Comparison of ENCODE assay signal across 9 cellular contexts in the genomic region with DNA sequence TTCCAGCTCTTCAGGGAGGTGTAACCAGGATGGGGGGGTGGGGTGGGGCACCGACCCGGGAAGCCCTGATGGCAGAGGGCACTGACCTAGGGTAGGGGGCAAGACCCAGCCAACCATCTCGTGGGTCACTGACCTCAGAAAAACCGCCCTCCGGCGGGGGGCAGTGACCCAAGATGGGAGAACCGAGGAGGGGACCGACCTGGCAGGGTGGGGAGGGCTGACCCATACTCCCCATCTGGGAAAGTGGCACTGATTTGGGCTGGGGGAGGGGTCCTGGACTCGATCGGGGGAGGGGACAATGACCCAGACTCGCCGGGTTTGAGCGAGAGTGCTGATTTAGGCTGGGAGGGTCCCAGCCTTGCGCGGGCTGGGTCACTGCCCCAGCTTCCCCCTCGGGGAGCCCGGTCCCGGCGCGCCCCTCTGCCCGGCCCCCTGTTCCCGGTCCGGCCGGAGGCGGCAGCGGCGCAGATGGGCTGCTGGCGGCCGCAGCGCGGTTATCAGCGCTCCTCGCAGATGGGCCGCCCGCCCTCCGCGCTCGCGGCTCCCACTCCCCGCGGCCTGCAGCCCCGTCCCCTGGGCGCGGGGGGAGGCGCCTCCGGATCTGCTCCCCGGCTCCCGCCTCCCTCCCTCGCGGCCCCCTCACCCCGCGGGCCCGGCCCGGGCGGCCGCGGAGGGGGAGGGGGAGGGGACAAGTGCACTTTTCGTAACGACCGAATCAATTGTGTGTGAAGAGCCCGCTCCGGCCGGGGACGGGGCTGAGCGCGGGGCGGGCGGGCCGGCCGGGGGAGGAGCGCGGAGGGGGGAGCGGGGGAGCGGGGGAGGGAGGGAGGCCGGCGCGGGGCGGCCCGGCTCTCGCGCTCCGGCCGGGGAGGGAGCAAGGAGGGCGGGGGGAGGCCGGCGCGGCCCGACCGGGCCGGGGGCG. TPM values are rescaled to one million over a fixed set of nuclear protein-coding genes. Genes with fewer than 3 reads are reported as not detected.
DNase-seq lines count a peak whose midpoint lies in the region; ATAC-seq and TF ChIP-seq lines count a peak whose summit lies in the region.
"Had no signal": no experiment of that assay in that cellular context is flagged by ENCODE, and none has a peak within 500 bp of the region (broad histone marks: within the 10 kb centered on the region; RNA-seq: fewer than 3 reads in every experiment).

No MANE protein-coding gene starts in this region.

- CTCF ChIA-PET in mammary epithelial cell (lab: Charles Lee; ENCODE audit: low non-redundant PET), result no interaction called here

- H3K9me3 ChIP-seq in mammary epithelial cell (replicated peaks; ENCODE audit: insufficient read depth, low read length), result no peaks in the 10 kb centered on the region
- no peaks in the 10 kb centered on the region for H3K9me3 ChIP-seq in liver (ENCODE audit: control insufficient read depth in 4 of 4, low read length in 3 of 4)
- H3K9me3 ChIP-seq in thyroid gland, result no peaks in the 10 kb centered on the region

- H4K20me1 ChIP-seq in mammary epithelial cell (ENCODE audit: insufficient read depth, low read length), result no peaks in the 10 kb centered on the region

- TF ChIP-seq POLR2A in thyroid gland (IDR thresholded peaks at IDR 0.05), result no peak

- no peak overlapping the region for H3K9ac ChIP-seq in mammary epithelial cell (ENCODE audit: insufficient read depth, low read length)
- H3K9ac ChIP-seq in liver (ENCODE audit: low read depth in 1 of 2, low read length in 2 of 2), result no peak overlapping the region

- H3K27ac ChIP-seq in mammary epithelial cell (ENCODE audit: insufficient read depth, low read depth, low read length) (no peak overlapping the region), liver (ENCODE audit: low read depth in 1 of 2, low read length in 2 of 2) (peak overlapping the region in 1 of 2 donors; percentile 7), thyroid gland (no peak overlapping the region)
- H3K27ac ChIP-seq: 22Rv1 had no signal

- no TSS peak for BruUV-seq in mammary epithelial cell (replicated peaks; lab: Mats Ljungman, UMichigan)

- H3K27me3 ChIP-seq in mammary epithelial cell (ENCODE audit: insufficient read depth, low read length), result no peaks in the 10 kb centered on the region
- peaks cover 0 to 8% (median 3%) of the 10 kb centered on the region in 4 donors for H3K27me3 ChIP-seq in liver (ENCODE audit: control insufficient read depth in 4 of 4, insufficient read depth in 4 of 4, low read length in 3 of 4)
- no peaks in the 10 kb centered on the region for H3K27me3 ChIP-seq in thyroid gland

- DNase-seq in DMS 273 (lab: John Stamatoyannopoulos, UW; ENCODE audit: unreplicated experiment), result peak; percentile 83
- DNase-seq in DMS 273 treated with DMSO at 0.1 percent for 48 hours (lab: John Stamatoyannopoulos, UW), result no peak
- peak; percentile 59 for DNase-seq in RPMI8226
- no peak for DNase-seq in mammary epithelial cell
- peak; percentile 25 to 35 for DNase-seq in thyroid gland
- DNase-seq in COLO829 (ENCODE audit: low spot score), result no peak

- H3K4me1 ChIP-seq in mammary epithelial cell (ENCODE audit: insufficient read depth, low read length) (peaks cover 3% of the 10 kb centered on the region), liver (ENCODE audit: control insufficient read depth in 4 of 4, insufficient read depth in 4 of 4, low read length in 3 of 4) (peaks cover 3 to 15% (median 12%) of the 10 kb centered on the region in 4 donors), thyroid gland (peaks cover 0 to 14% of the 10 kb centered on the region in 2 donors)

- no peak for TF ChIP-seq CTCF in mammary epithelial cell (conservative IDR thresholded peaks at IDR 0.05 in 1 of 2, IDR thresholded peaks at IDR 0.05 in 1 of 2; ENCODE audit: extremely low read depth in 1 of 2, insufficient read depth in 1 of 2, low read depth in 1 of 2, low read length in 2 of 2)
- TF ChIP-seq CTCF in liver (IDR thresholded peaks at IDR 0.05; ENCODE audit: low read depth, low read length, missing input control), result no peak
- no peak for TF ChIP-seq CTCF in thyroid gland (IDR thresholded peaks at IDR 0.05)

- no peak for TF ChIP-seq RAD21 in liver (IDR thresholded peaks at IDR 0.05)

- in situ Hi-C loops in mammary epithelial cell (cut with MboI; ENCODE audit: low sequenced_read_pairs in 2 of 2), result no loop called here

- dilution Hi-C loops in mammary epithelial cell (cut with HindIII; ENCODE audit: low sequenced_read_pairs), result loop anchor here (5.0 kb wide), 1 partner anchor 39 kb away; no protein-coding TSS in a partner anchor

- H3K4me3 ChIP-seq in mammary epithelial cell (replicated peaks in 1 of 3; ENCODE audit: insufficient read depth in 1 of 3, low read depth in 2 of 3, low read length in 3 of 3) (peak overlapping the region in 2 of 3 experiments; percentile 20 to 55), liver (ENCODE audit: low read depth in 1 of 3, low read length in 3 of 3) (peak overlapping the region in 1 of 3 donors; percentile 75), thyroid gland (replicated peaks in 1 of 3) (peak overlapping the region in 1 of 3 donors; percentile 60)

- no peaks in the 10 kb centered on the region for H3K36me3 ChIP-seq in mammary epithelial cell (ENCODE audit: insufficient read depth, low read length)
- no peaks in the 10 kb centered on the region for H3K36me3 ChIP-seq in liver (ENCODE audit: control insufficient read depth in 4 of 4, insufficient read depth in 3 of 4, low read depth in 1 of 4, low read length in 3 of 4)
- H3K36me3 ChIP-seq in thyroid gland, result no peaks in the 10 kb centered on the region

- no peak for ATAC-seq in HG03039 (IDR thresholded peaks at IDR 0.05; ENCODE audit: unreplicated experiment)

- WGBS in mammary epithelial cell (ENCODE audit: low coverage, missing lambda C conversion rate), result 35% methylated on average over 10 of the region's 91 CpGs
- WGBS in liver, result 6% methylated on average over 89 of the region's 91 CpGs
- 19 to 71% methylated on average over 4 to 18 of the region's 91 CpGs for WGBS in thyroid gland, 2 donors

- no peak overlapping the region for H2AFZ ChIP-seq in mammary epithelial cell (ENCODE audit: low read depth, low read length)

- intact Hi-C loops in mammary epithelial cell (cut with micrococcal nuclease), result no loop called here
- intact Hi-C loops in thyroid gland (cut with DNase I), result no loop called here

- H3K4me2 ChIP-seq in mammary epithelial cell (ENCODE audit: insufficient read depth, low read depth, low read length), result peak overlapping the region; percentile 63

- H3K79me2 ChIP-seq in mammary epithelial cell (ENCODE audit: insufficient read depth, low read length), result no peaks in the 10 kb centered on the region

TF ChIP-seq in liver, 16 proteins besides CTCF, POLR2A, EP300 and RAD21:
- no peak for TF ChIP-seq NR2F2 (IDR thresholded peaks at IDR 0.05)
- no peak for TF ChIP-seq TAF1 (conservative IDR thresholded peaks at IDR 0.05)
- TF ChIP-seq, protein P1, sequence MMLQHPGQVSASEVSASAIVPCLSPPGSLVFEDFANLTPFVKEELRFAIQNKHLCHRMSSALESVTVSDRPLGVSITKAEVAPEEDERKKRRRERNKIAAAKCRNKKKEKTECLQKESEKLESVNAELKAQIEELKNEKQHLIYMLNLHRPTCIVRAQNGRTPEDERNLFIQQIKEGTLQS (IDR thresholded peaks at IDR 0.05), result no peak
- peak in 1 of 2 donors; percentile 88 for TF ChIP-seq RXRA (IDR thresholded peaks at IDR 0.05)
- no peak for TF ChIP-seq HNF4G (IDR thresholded peaks at IDR 0.05)
- no peak for TF ChIP-seq EGR1 (IDR thresholded peaks at IDR 0.05; ENCODE audit: low read depth in 2 of 2)
- no peak for TF ChIP-seq GABPA (IDR thresholded peaks at IDR 0.05 in 1 of 2, conservative IDR thresholded peaks at IDR 0.05 in 1 of 2)
- no peak for TF ChIP-seq FOXA2 (IDR thresholded peaks at IDR 0.05)
- TF ChIP-seq, protein P2, sequence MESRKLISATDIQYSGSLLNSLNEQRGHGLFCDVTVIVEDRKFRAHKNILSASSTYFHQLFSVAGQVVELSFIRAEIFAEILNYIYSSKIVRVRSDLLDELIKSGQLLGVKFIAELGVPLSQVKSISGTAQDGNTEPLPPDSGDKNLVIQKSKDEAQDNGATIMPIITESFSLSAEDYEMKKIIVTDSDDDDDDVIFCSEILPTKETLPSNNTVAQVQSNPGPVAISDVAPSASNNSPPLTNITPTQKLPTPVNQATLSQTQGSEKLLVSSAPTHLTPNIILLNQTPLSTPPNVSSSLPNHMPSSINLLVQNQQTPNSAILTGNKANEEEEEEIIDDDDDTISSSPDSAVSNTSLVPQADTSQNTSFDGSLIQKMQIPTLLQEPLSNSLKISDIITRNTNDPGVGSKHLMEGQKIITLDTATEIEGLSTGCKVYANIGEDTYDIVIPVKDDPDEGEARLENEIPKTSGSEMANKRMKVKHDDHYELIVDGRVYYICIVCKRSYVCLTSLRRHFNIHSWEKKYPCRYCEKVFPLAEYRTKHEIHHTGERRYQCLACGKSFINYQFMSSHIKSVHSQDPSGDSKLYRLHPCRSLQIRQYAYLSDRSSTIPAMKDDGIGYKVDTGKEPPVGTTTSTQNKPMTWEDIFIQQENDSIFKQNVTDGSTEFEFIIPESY (IDR thresholded peaks at IDR 0.05), result no peak
- TF ChIP-seq, protein P3, sequence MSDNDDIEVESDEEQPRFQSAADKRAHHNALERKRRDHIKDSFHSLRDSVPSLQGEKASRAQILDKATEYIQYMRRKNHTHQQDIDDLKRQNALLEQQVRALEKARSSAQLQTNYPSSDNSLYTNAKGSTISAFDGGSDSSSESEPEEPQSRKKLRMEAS (IDR thresholded peaks at IDR 0.05), result no peak
- TF ChIP-seq SP1 (IDR thresholded peaks at IDR 0.05), result peak; percentile 8
- TF ChIP-seq HNF4A (conservative IDR thresholded peaks at IDR 0.05), result peak in 1 of 2 donors; percentile 29

RNA-seq across cellular contexts. Expression of a gene that starts 2.2 kb away (rescaled TPM):
- total RNA-seq in mammary epithelial cell (10 to 100 TPM in 1 of 2 donors, 1 to 10 TPM in 1; 7.3 to 18.2 TPM), liver (1 to 10 TPM; 2.2 to 6.8 TPM), thyroid gland (10 to 100 TPM; 18.5 to 29.9 (median 24.8) TPM)
- polyA plus RNA-seq in mammary epithelial cell (5.5 TPM), liver (1 to 10 TPM; 3.1 to 5.4 TPM)
- polyA minus RNA-seq in mammary epithelial cell, result 7.6 TPM

Comparison
In these comparisons a context has a peak if more than half of its experiments do, and no peak if none do; other contexts are left out.
1. DNase-seq: peak in DMS 273 (single experiment), RPMI8226 (single experiment) and thyroid gland (2 of 2); none in DMS 273 treated with DMSO at 0.1 percent for 48 hours (single experiment), mammary epithelial cell (single experiment) and COLO829 (single experiment).